Comparison of ENCODE assay signal across 20 cellular contexts in genomic region chr5:149796025-149796424, GRCh38.
DNase-seq lines count a peak whose midpoint lies in the region; ATAC-seq and TF ChIP-seq lines count a peak whose summit lies in the region.
"Had no signal": no experiment of that assay in that cellular context is flagged by ENCODE, and none has a peak within 500 bp of the region (broad histone marks: within the 10 kb centered on the region; RNA-seq: fewer than 3 reads in every experiment).

No MANE protein-coding gene starts in this region.

- no peak overlapping the region for H3K4me3 ChIP-seq in WERI-Rb-1 (ENCODE audit: low read depth, low read length)
- H3K4me3 ChIP-seq: GM23248, PC-9, tibial artery had no signal

- DNase-seq in DMS53 treated with DMSO at 0.1 percent for 48 hours (lab: John Stamatoyannopoulos, UW; ENCODE audit: unreplicated experiment) (peak; percentile 85), NCI-H187 (lab: John Stamatoyannopoulos, UW) (peak; percentile 33 to 73), WERI-Rb-1 (no peak)
- no peak for DNase-seq in stimulated activated naive CD8-positive, alpha-beta T cell treated with anti-CD3 and anti-CD28 coated beads, Interleukin-15, amount 100 ng/mL, for 72 hours
- DNase-seq: activated CD4-positive, alpha-beta T cell treated with anti-CD3 and anti-CD28 coated beads for 36 hours; Calu3; GM23248; NCI-H446 treated with DMSO at 0.1 percent for 48 hours; PC-9; stimulated activated CD4-positive, alpha-beta T cell treated with anti-CD3 and anti-CD28 coated beads, Interleukin-4, amount 100 ng/mL, for 1 hour; tibial artery had no signal

- H3K36me3 ChIP-seq in WERI-Rb-1: no peaks in the 10 kb centered on the region
- H3K36me3 ChIP-seq: tibial artery had no signal

- H3K9me3 ChIP-seq in WERI-Rb-1 (ENCODE audit: severe bottlenecking): no peaks in the 10 kb centered on the region
- H3K9me3 ChIP-seq: tibial artery had no signal

- TF ChIP-seq CTCF in WERI-Rb-1 (IDR thresholded peaks at IDR 0.05; ENCODE audit: low read depth, low read length): no peak
- TF ChIP-seq CTCF in nephron (IDR thresholded peaks at IDR 0.05; ENCODE audit: unreplicated experiment in 3 of 3): no peak

- H3K36me3 Mint-ChIP-seq in nephron (ENCODE audit: low read depth): no peaks in the 10 kb centered on the region
- H3K36me3 Mint-ChIP-seq: activated naive CD4-positive, alpha-beta T cell treated with anti-CD3 and anti-CD28 coated beads, Interleukin-2, amount 50 U/mL, for 24 hours; natural killer cell treated with Interleukin-12 subunit alpha and Interleukin-12 subunit beta and Interleukin-15 and Interleukin-18, amount 100 ng/mL, for 72 hours had no signal

- no peaks in the 10 kb centered on the region for H3K9me3 Mint-ChIP-seq in nephron
- no peaks in the 10 kb centered on the region for H3K9me3 Mint-ChIP-seq in stimulated activated naive CD8-positive, alpha-beta T cell treated with anti-CD3 and anti-CD28 coated beads, Interleukin-15, amount 100 ng/mL, for 72 hours
- H3K9me3 Mint-ChIP-seq: activated naive CD4-positive, alpha-beta T cell treated with anti-CD3 and anti-CD28 coated beads, Interleukin-2, amount 50 U/mL, for 24 hours; natural killer cell treated with Interleukin-12 subunit alpha and Interleukin-12 subunit beta and Interleukin-15 and Interleukin-18, amount 100 ng/mL, for 72 hours; T-helper 1 cell treated with Interleukin-12 subunit alpha and Interleukin-12 subunit beta and Interleukin-4 antibody, amounts not matched to agents 30 μg/mL and 1 μg/mL, for 36 hours had no signal

- H3K27ac ChIP-seq in WERI-Rb-1: peak overlapping the region; percentile 15; the same call in 1 of the 2 replicates
- H3K27ac ChIP-seq: GM23248, PC-9, tibial artery had no signal

- H3K27me3 Mint-ChIP-seq in nephron (ENCODE audit: low read depth): peaks cover 3% of the 10 kb centered on the region
- H3K27me3 Mint-ChIP-seq in stimulated activated naive CD8-positive, alpha-beta T cell treated with anti-CD3 and anti-CD28 coated beads, Interleukin-15, amount 100 ng/mL, for 72 hours: no peaks in the 10 kb centered on the region
- H3K27me3 Mint-ChIP-seq: activated CD4-positive, alpha-beta T cell treated with anti-CD3 and anti-CD28 coated beads for 36 hours; activated naive CD4-positive, alpha-beta T cell treated with anti-CD3 and anti-CD28 coated beads, Interleukin-2, amount 50 U/mL, for 24 hours; natural killer cell treated with Interleukin-12 subunit alpha and Interleukin-12 subunit beta and Interleukin-15 and Interleukin-18, amount 100 ng/mL, for 72 hours had no signal

- ATAC-seq in GM19324 (IDR thresholded peaks at IDR 0.05; ENCODE audit: low FRiP score, unreplicated experiment) (no peak), GM19351 (IDR thresholded peaks at IDR 0.05; ENCODE audit: unreplicated experiment) (no peak), GM19328 (IDR thresholded peaks at IDR 0.05; ENCODE audit: unreplicated experiment) (no peak)
- ATAC-seq in stimulated activated naive CD8-positive, alpha-beta T cell treated with anti-CD3 and anti-CD28 coated beads, Interleukin-15, amount 100 ng/mL, for 72 hours: no peak
- ATAC-seq: activated CD4-positive, alpha-beta T cell treated with anti-CD3 and anti-CD28 coated beads for 36 hours; HepG2; natural killer cell treated with Interleukin-12 subunit alpha and Interleukin-12 subunit beta and Interleukin-15 and Interleukin-18, amount 100 ng/mL, for 72 hours; sciatic nerve had no signal

- peak overlapping the region in 2 of 3 experiments; percentile 2 to 37 for H3K27ac Mint-ChIP-seq in nephron
- no peak overlapping the region for H3K27ac Mint-ChIP-seq in stimulated activated naive CD8-positive, alpha-beta T cell treated with anti-CD3 and anti-CD28 coated beads, Interleukin-15, amount 100 ng/mL, for 72 hours
- H3K27ac Mint-ChIP-seq: activated CD4-positive, alpha-beta T cell treated with anti-CD3 and anti-CD28 coated beads for 36 hours; activated naive CD4-positive, alpha-beta T cell treated with anti-CD3 and anti-CD28 coated beads, Interleukin-2, amount 50 U/mL, for 24 hours; natural killer cell treated with Interleukin-12 subunit alpha and Interleukin-12 subunit beta and Interleukin-15 and Interleukin-18, amount 100 ng/mL, for 72 hours; T-helper 1 cell treated with Interleukin-12 subunit alpha and Interleukin-12 subunit beta and Interleukin-4 antibody, amounts not matched to agents 30 μg/mL and 1 μg/mL, for 36 hours had no signal

- H3K4me1 Mint-ChIP-seq in nephron: peaks cover 74% of the 10 kb centered on the region
- peaks cover 27% of the 10 kb centered on the region for H3K4me1 Mint-ChIP-seq in stimulated activated naive CD8-positive, alpha-beta T cell treated with anti-CD3 and anti-CD28 coated beads, Interleukin-15, amount 100 ng/mL, for 72 hours
- H3K4me1 Mint-ChIP-seq: activated CD4-positive, alpha-beta T cell treated with anti-CD3 and anti-CD28 coated beads for 36 hours; activated naive CD4-positive, alpha-beta T cell treated with anti-CD3 and anti-CD28 coated beads, Interleukin-2, amount 50 U/mL, for 24 hours had no signal

- peak overlapping the region in 2 of 3 experiments; percentile 4 to 17 for H3K4me3 Mint-ChIP-seq in nephron
- H3K4me3 Mint-ChIP-seq in stimulated activated naive CD8-positive, alpha-beta T cell treated with anti-CD3 and anti-CD28 coated beads, Interleukin-15, amount 100 ng/mL, for 72 hours: no peak overlapping the region
- H3K4me3 Mint-ChIP-seq: activated CD4-positive, alpha-beta T cell treated with anti-CD3 and anti-CD28 coated beads for 36 hours; activated naive CD4-positive, alpha-beta T cell treated with anti-CD3 and anti-CD28 coated beads, Interleukin-2, amount 50 U/mL, for 24 hours; natural killer cell treated with Interleukin-12 subunit alpha and Interleukin-12 subunit beta and Interleukin-15 and Interleukin-18, amount 100 ng/mL, for 72 hours; T-helper 1 cell treated with Interleukin-12 subunit alpha and Interleukin-12 subunit beta and Interleukin-4 antibody, amounts not matched to agents 30 μg/mL and 1 μg/mL, for 36 hours had no signal

- no peaks in the 10 kb centered on the region for H3K27me3 ChIP-seq in WERI-Rb-1 (ENCODE audit: insufficient read depth, low read depth, severe bottlenecking)
- H3K27me3 ChIP-seq: tibial artery had no signal

Comparison
In these comparisons a context has a peak if more than half of its experiments do, and no peak if none do; other contexts are left out.
1. DNase-seq: peak in DMS53 treated with DMSO at 0.1 percent for 48 hours (single experiment) and NCI-H187 (2 of 2); none in WERI-Rb-1 (single experiment) and stimulated activated naive CD8-positive, alpha-beta T cell treated with anti-CD3 and anti-CD28 coated beads, Interleukin-15, amount 100 ng/mL, for 72 hours (0 of 2).
2. H3K27ac Mint-ChIP-seq: peak in nephron (2 of 3); none in stimulated activated naive CD8-positive, alpha-beta T cell treated with anti-CD3 and anti-CD28 coated beads, Interleukin-15, amount 100 ng/mL, for 72 hours (0 of 2).
3. H3K4me3 Mint-ChIP-seq: peak in nephron (2 of 3); none in stimulated activated naive CD8-positive, alpha-beta T cell treated with anti-CD3 and anti-CD28 coated beads, Interleukin-15, amount 100 ng/mL, for 72 hours (0 of 2).